Comparison of ENCODE assay signal across 20 cellular contexts in genomic region chr15:43189296-43189695, GRCh38. TPM values are rescaled to one million over a fixed set of nuclear protein-coding genes. Genes with fewer than 3 reads are reported as not detected.
DNase-seq lines count a peak whose midpoint lies in the region; ATAC-seq and TF ChIP-seq lines count a peak whose summit lies in the region.
"Had no signal": no experiment of that assay in that cellular context is flagged by ENCODE, and none has a peak within 500 bp of the region (broad histone marks: within the 10 kb centered on the region; RNA-seq: fewer than 3 reads in every experiment).

No MANE protein-coding gene starts in this region.

- H3K36me3 ChIP-seq in lower lobe of right lung, result peaks cover 62% of the 10 kb centered on the region

- peaks cover 7% of the 10 kb centered on the region for H3K36me3 Mint-ChIP-seq in activated naive CD8-positive, alpha-beta T cell
- H3K36me3 Mint-ChIP-seq in activated naive CD8-positive, alpha-beta T cell treated with anti-CD3 and anti-CD28 coated beads, Interleukin-2, amount 50 U/mL, for 24 hours (ENCODE audit: low read depth), result peaks cover 21% of the 10 kb centered on the region
- H3K36me3 Mint-ChIP-seq in immature natural killer cell, result peaks cover 10 to 29% (median 28%) of the 10 kb centered on the region in 3 donors

- ATAC-seq in activated naive CD8-positive, alpha-beta T cell treated with anti-CD3 and anti-CD28 coated beads, Interleukin-2, amount 50 U/mL, for 24 hours, result no peak
- no peak for ATAC-seq in lower lobe of right lung
- ATAC-seq: A549, K562 had no signal

- TF ChIP-seq CTCF in VCaP (conservative IDR thresholded peaks at IDR 0.05) (no peak), lower lobe of right lung (IDR thresholded peaks at IDR 0.05) (no peak)

- no peak overlapping the region for H3K4me3 Mint-ChIP-seq in activated naive CD8-positive, alpha-beta T cell
- no peak overlapping the region for H3K4me3 Mint-ChIP-seq in activated naive CD8-positive, alpha-beta T cell treated with anti-CD3 and anti-CD28 coated beads, Interleukin-2, amount 50 U/mL, for 24 hours
- no peak overlapping the region for H3K4me3 Mint-ChIP-seq in immature natural killer cell

- H3K4me3 ChIP-seq in lower lobe of right lung, result no peak overlapping the region
- H3K4me3 ChIP-seq: A549, BLaER1, K562 had no signal

- H3K27ac Mint-ChIP-seq in activated naive CD8-positive, alpha-beta T cell, result peak overlapping the region; percentile 29
- H3K27ac Mint-ChIP-seq in activated naive CD8-positive, alpha-beta T cell treated with anti-CD3 and anti-CD28 coated beads, Interleukin-2, amount 50 U/mL, for 24 hours, result no peak overlapping the region
- peak overlapping the region in 5 of 6 donors; percentile 4 to 51 (median 43) for H3K27ac Mint-ChIP-seq in immature natural killer cell

- DNase-seq in activated naive CD8-positive, alpha-beta T cell treated with anti-CD3 and anti-CD28 coated beads, Interleukin-2, amount 50 U/mL, for 24 hours, result no peak
- peak; percentile 57 for DNase-seq in COLO829 (ENCODE audit: low spot score)
- no peak for DNase-seq in immature natural killer cell
- DNase-seq in lower lobe of right lung, result no peak
- DNase-seq in activated CD4-positive, CD25-positive, alpha-beta regulatory T cell treated with anti-CD3 and anti-CD28 coated beads, Interleukin-2, amount 50 U/mL, for 72 hours, result no peak
- DNase-seq: CD8-positive, alpha-beta memory T cell; DMS 273 treated with DMSO at 0.1 percent for 48 hours; DND-41; GOT3; NCI-H1694 treated with DMSO at 0.1 percent for 48 hours; NCI-H748 treated with DMSO at 0.1 percent for 48 hours; SHP77 treated with DMSO at 0.1 percent for 48 hours had no signal

- H3K4me1 Mint-ChIP-seq in activated naive CD8-positive, alpha-beta T cell (ENCODE audit: low read depth), result peaks cover 28% of the 10 kb centered on the region
- peaks cover 17% of the 10 kb centered on the region for H3K4me1 Mint-ChIP-seq in activated naive CD8-positive, alpha-beta T cell treated with anti-CD3 and anti-CD28 coated beads, Interleukin-2, amount 50 U/mL, for 24 hours
- peaks cover 40 to 69% of the 10 kb centered on the region in 2 donors for H3K4me1 Mint-ChIP-seq in immature natural killer cell

- no peaks in the 10 kb centered on the region for H3K9me3 ChIP-seq in lower lobe of right lung
- H3K9me3 ChIP-seq: A549, BLaER1 had no signal

- peak overlapping the region; percentile 43; the same call in 1 of the 2 replicates for H3K27ac ChIP-seq in VCaP
- no peak overlapping the region for H3K27ac ChIP-seq in lower lobe of right lung
- H3K27ac ChIP-seq: A549, BLaER1 had no signal

- peaks cover 28% of the 10 kb centered on the region for H3K4me1 ChIP-seq in lower lobe of right lung

- no peaks in the 10 kb centered on the region for H3K27me3 ChIP-seq in lower lobe of right lung (ENCODE audit: low read depth)
- H3K27me3 ChIP-seq: BLaER1 had no signal

- H3K27me3 Mint-ChIP-seq in activated naive CD8-positive, alpha-beta T cell, result no peaks in the 10 kb centered on the region
- H3K27me3 Mint-ChIP-seq in activated naive CD8-positive, alpha-beta T cell treated with anti-CD3 and anti-CD28 coated beads, Interleukin-2, amount 50 U/mL, for 24 hours, result no peaks in the 10 kb centered on the region
- peaks cover 4 to 16% (median 8%) of the 10 kb centered on the region in 3 donors for H3K27me3 Mint-ChIP-seq in immature natural killer cell (ENCODE audit: low read depth in 3 of 3)
- H3K27me3 Mint-ChIP-seq: CD8-positive, alpha-beta memory T cell had no signal

- intact Hi-C loops in lower lobe of right lung (cut with DNase I), result no loop called here

- H3K9me3 Mint-ChIP-seq in activated naive CD8-positive, alpha-beta T cell (ENCODE audit: low read depth), result no peaks in the 10 kb centered on the region
- no peaks in the 10 kb centered on the region for H3K9me3 Mint-ChIP-seq in activated naive CD8-positive, alpha-beta T cell treated with anti-CD3 and anti-CD28 coated beads, Interleukin-2, amount 50 U/mL, for 24 hours
- H3K9me3 Mint-ChIP-seq in immature natural killer cell, result no peaks in the 10 kb centered on the region
- H3K9me3 Mint-ChIP-seq: CD8-positive, alpha-beta memory T cell had no signal

RNA-seq across cellular contexts. Expression of gene CCNDBP1, which starts 4.1 kb away (rescaled TPM):
- polyA plus RNA-seq in immature natural killer cell, result 100 to 1,000 TPM; 186 to 286 (median 197) TPM
- 71.0 TPM for total RNA-seq in lower lobe of right lung

RNA-seq across cellular contexts. Expression of gene EPB42, which starts 31.5 kb away (rescaled TPM):
- polyA plus RNA-seq in immature natural killer cell, result not detected
- not detected for total RNA-seq in lower lobe of right lung
- total RNA-seq: CD8-positive, alpha-beta memory T cell; G401; NCI-H460; OCI-LY7 had no signal
- polyA plus RNA-seq: A549; CD8-positive, alpha-beta memory T cell had no signal

RNA-seq across cellular contexts. Expression of gene TMEM62, which starts 55.9 kb away (rescaled TPM):
- 10 to 100 TPM in 2 of 3 donors, 1 to 10 TPM in 1; 9.3 to 12.7 (median 12.5) TPM for polyA plus RNA-seq in immature natural killer cell
- total RNA-seq in lower lobe of right lung, result 26.2 TPM
